Comparison of ENCODE assay signal across 15 cellular contexts in the genomic region with DNA sequence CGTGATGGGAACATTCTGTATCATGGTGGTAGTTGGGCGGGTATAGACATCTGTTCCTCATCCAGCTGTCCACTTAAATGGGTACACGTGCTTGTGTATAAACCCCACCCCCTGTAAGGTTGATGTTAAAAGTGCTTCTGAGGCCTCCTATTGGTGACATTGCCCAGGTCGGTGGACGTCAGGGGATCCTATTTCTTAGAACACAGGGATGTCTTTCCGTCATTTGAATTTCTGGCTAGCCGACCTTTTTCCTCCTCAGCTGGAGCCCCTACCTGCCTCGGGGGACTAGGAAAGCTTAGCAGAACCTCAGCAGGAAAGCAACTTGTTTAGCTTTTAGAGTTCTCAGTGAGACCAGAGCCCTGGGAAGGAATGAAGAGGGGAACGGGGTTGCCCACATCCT. TPM values are rescaled to one million over a fixed set of nuclear protein-coding genes. Genes with fewer than 3 reads are reported as not detected.
A peak's percentile ranks its signal among the peaks of the same experiment; 100 is the strongest.
DNase-seq lines count a peak whose midpoint lies in the region; ATAC-seq and TF ChIP-seq lines count a peak whose summit lies in the region.
"Had no signal": no experiment of that assay in that cellular context is flagged by ENCODE, and none has a peak within 500 bp of the region (broad histone marks: within the 10 kb centered on the region; RNA-seq: fewer than 3 reads in every experiment).

No MANE protein-coding gene starts in this region.

- no peaks in the 10 kb centered on the region for H4K20me1 ChIP-seq in GM23338 (replicated peaks; ENCODE audit: insufficient read depth)
- H4K20me1 ChIP-seq: BLaER1 treated with 17β-estradiol and CSF1 and Interleukin-3, amounts not matched to agents 10 nM and 100 nM had no signal

- H3K4me1 Mint-ChIP-seq in GM23338 = peaks cover 4% of the 10 kb centered on the region; the same call in 1 of the 3 replicates
- H3K4me1 Mint-ChIP-seq in chondrocyte (ENCODE audit: low read depth) = peaks cover 20% of the 10 kb centered on the region

- no peaks in the 10 kb centered on the region for H3K79me2 ChIP-seq in GM23338 (replicated peaks; ENCODE audit: insufficient read depth)

- intact Hi-C loops in spleen (cut with DNase I; ENCODE audit: low total_unique reads) = no loop called here

- H3F3A ChIP-seq in GM23338 (replicated peaks; ENCODE audit: low read depth) = no peaks in the 10 kb centered on the region

- peak overlapping the region; percentile 47 for H2AFZ ChIP-seq in GM23338

- POLR2A ChIA-PET in RWPE1 (lab: Yijun Ruan, JAX; ENCODE audit: low non-redundant PET) = no interaction called here

- H3K4me3 ChIP-seq in GM23338 = no peak overlapping the region
- no peak overlapping the region for H3K4me3 ChIP-seq in NT2/D1 (ENCODE audit: insufficient read length, low read depth)
- H3K4me3 ChIP-seq in spleen = no peak overlapping the region
- H3K4me3 ChIP-seq: BLaER1 treated with 17β-estradiol and CSF1 and Interleukin-3, amounts not matched to agents 10 nM and 100 nM had no signal

- H3K36me3 ChIP-seq in GM23338 (ENCODE audit: insufficient read depth) (no peaks in the 10 kb centered on the region), NT2/D1 (ENCODE audit: insufficient read depth, insufficient read length, low read length) (no peaks in the 10 kb centered on the region), spleen (no peaks in the 10 kb centered on the region)
- H3K36me3 ChIP-seq: BLaER1 treated with 17β-estradiol and CSF1 and Interleukin-3, amounts not matched to agents 10 nM and 100 nM had no signal

- H3K9me2 ChIP-seq in GM23338 (ENCODE audit: insufficient read depth) = no peaks in the 10 kb centered on the region

- H3K4me2 ChIP-seq in GM23338 = no peak overlapping the region
- H3K4me2 ChIP-seq: BLaER1 treated with 17β-estradiol and CSF1 and Interleukin-3, amounts not matched to agents 10 nM and 100 nM had no signal

- WGBS in spleen, 5 donors = 73 to 87% (median 81%) methylated on average over 9 of the region's 9 CpGs

- TF ChIP-seq CTCF in GM23338 (conservative IDR thresholded peaks at IDR 0.05; ENCODE audit: low read depth in 2 of 2) = 0 out of 4 replicates have a peak, but pooled peaks of 1 of the 2 experiments have one; percentile 6
- TF ChIP-seq CTCF in chondrocyte (IDR thresholded peaks at IDR 0.05) = no peak
- TF ChIP-seq CTCF in spleen (IDR thresholded peaks at IDR 0.05 in 8 of 11, conservative IDR thresholded peaks at IDR 0.05 in 3 of 11) = no peak
- no peak for TF ChIP-seq CTCF in RWPE1 (conservative IDR thresholded peaks at IDR 0.05; ENCODE audit: low read depth)

- H3K9me3 Mint-ChIP-seq in GM23338 = peaks cover 8% of the 10 kb centered on the region; the same call in 2 of the 3 replicates
- peaks cover 3% of the 10 kb centered on the region for H3K9me3 Mint-ChIP-seq in chondrocyte (ENCODE audit: low read depth)
- H3K9me3 Mint-ChIP-seq: CD8-positive, alpha-beta T cell had no signal

- H3K27ac Mint-ChIP-seq in GM23338 (no peak overlapping the region), chondrocyte (ENCODE audit: unreplicated experiment) (no peak overlapping the region)
- H3K27ac Mint-ChIP-seq: B cell; CD8-positive, alpha-beta T cell had no signal

- TF ChIP-seq POLR2A in spleen (IDR thresholded peaks at IDR 0.05) = no peak

- DNase-seq in GM23338 (ENCODE audit: low spot score) (no peak), NT2/D1 (ENCODE audit: low read depth, low spot score) (no peak), chondrocyte (ENCODE audit: low spot score) (peak; percentile 8), spleen (peak; percentile 13), RWPE1 (ENCODE audit: low spot score) (no peak), NOMO-1 (lab: John Stamatoyannopoulos, UW; ENCODE audit: unreplicated experiment in 2 of 2) (no peak), DMS 273 treated with DMSO at 0.1 percent for 48 hours (lab: John Stamatoyannopoulos, UW) (no peak)
- DNase-seq: CD8-positive, alpha-beta T cell; GF-D8; HCEC 1CT; KBM-7 had no signal

- H3K36me3 Mint-ChIP-seq in GM23338 (ENCODE audit: low read depth) (no peaks in the 10 kb centered on the region), chondrocyte (ENCODE audit: low read depth) (no peaks in the 10 kb centered on the region)
- H3K36me3 Mint-ChIP-seq: CD8-positive, alpha-beta T cell had no signal

- H3K27me3 ChIP-seq in GM23338 (ENCODE audit: insufficient read depth) (no peaks in the 10 kb centered on the region), NT2/D1 (ENCODE audit: insufficient read depth, insufficient read length) (no peaks in the 10 kb centered on the region), spleen (replicated peaks in 1 of 7) (peaks cover 0 to 18% (median 0%) of the 10 kb centered on the region in 7 donors)
- H3K27me3 ChIP-seq: BLaER1 treated with 17β-estradiol and CSF1 and Interleukin-3, amounts not matched to agents 10 nM and 100 nM had no signal

- CTCF ChIA-PET in RWPE1 (lab: Yijun Ruan, JAX) = no interaction called here

- H3K27me3 Mint-ChIP-seq in GM23338 (ENCODE audit: insufficient read depth, low read depth, poor library complexity) = peaks cover 10% of the 10 kb centered on the region
- no peaks in the 10 kb centered on the region for H3K27me3 Mint-ChIP-seq in chondrocyte (ENCODE audit: low read depth)

- no peak overlapping the region for H3K4me3 Mint-ChIP-seq in GM23338
- H3K4me3 Mint-ChIP-seq in chondrocyte (ENCODE audit: unreplicated experiment) = no peak overlapping the region
- H3K4me3 Mint-ChIP-seq: B cell; CD8-positive, alpha-beta T cell had no signal

- peak overlapping the region; percentile 27 for H3K9ac ChIP-seq in NT2/D1 (ENCODE audit: insufficient read length, low read depth)
- H3K9ac ChIP-seq: BLaER1 treated with 17β-estradiol and CSF1 and Interleukin-3, amounts not matched to agents 10 nM and 100 nM had no signal

- H3K9me3 ChIP-seq in NT2/D1 (ENCODE audit: insufficient read depth, low read length) (no peaks in the 10 kb centered on the region), spleen (peaks cover 0 to 13% (median 5%) of the 10 kb centered on the region in 8 donors)

- H3K27ac ChIP-seq in GM23338 (ENCODE audit: low read depth) (no peak overlapping the region), spleen (no peak overlapping the region), RWPE1 (no peak overlapping the region)
- H3K27ac ChIP-seq: BLaER1 treated with 17β-estradiol and CSF1 and Interleukin-3, amounts not matched to agents 10 nM and 100 nM; HL-60 had no signal

- H3K4me1 ChIP-seq in GM23338 (ENCODE audit: insufficient read depth) = no peaks in the 10 kb centered on the region
- H3K4me1 ChIP-seq in NT2/D1 (ENCODE audit: insufficient read depth, insufficient read length) = peaks cover 8% of the 10 kb centered on the region
- H3K4me1 ChIP-seq in spleen = peaks cover 0 to 28% (median 12%) of the 10 kb centered on the region in 6 donors

- ATAC-seq in GM23338 = no peak; the same call in 2 of the 3 replicates
- ATAC-seq: CD8-positive, alpha-beta T cell had no signal

TF ChIP-seq in GM23338, 12 proteins besides CTCF, POLR2A, EP300 and RAD21 (continues in another document):
- TF ChIP-seq, protein P1, sequence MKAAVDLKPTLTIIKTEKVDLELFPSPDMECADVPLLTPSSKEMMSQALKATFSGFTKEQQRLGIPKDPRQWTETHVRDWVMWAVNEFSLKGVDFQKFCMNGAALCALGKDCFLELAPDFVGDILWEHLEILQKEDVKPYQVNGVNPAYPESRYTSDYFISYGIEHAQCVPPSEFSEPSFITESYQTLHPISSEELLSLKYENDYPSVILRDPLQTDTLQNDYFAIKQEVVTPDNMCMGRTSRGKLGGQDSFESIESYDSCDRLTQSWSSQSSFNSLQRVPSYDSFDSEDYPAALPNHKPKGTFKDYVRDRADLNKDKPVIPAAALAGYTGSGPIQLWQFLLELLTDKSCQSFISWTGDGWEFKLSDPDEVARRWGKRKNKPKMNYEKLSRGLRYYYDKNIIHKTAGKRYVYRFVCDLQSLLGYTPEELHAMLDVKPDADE (IDR thresholded peaks at IDR 0.05) = no peak
- TF ChIP-seq NANOG (IDR thresholded peaks at IDR 0.05; ENCODE audit: borderline replicate concordance) (no peak), ZNF331 (CRISPR knock-in tag; IDR thresholded peaks at IDR 0.05; ENCODE audit: low read depth) (no peak)

RNA-seq across cellular contexts. Expression of a gene that starts 16.6 kb away (rescaled TPM):
- total RNA-seq in GM23338 (2014; rRNA removed; shearing (Covaris generic)) = 6.0 and 8.3 TPM in 2 replicates
- 2.1 and 2.6 TPM in 2 replicates for polyA plus RNA-seq in GM23338 (2016; fragmentation: Nextera tagmentation; extraction: Ambion mirVana)
- total RNA-seq in chondrocyte = 1.7 to 12.1 TPM (median 11.7 TPM) in 3 replicates
- total RNA-seq in spleen = 100 to 1,000 TPM in 3 of 7 donors, 10 to 100 TPM in 4; 38.5 to 271 (median 92.8) TPM
- 10 to 100 TPM in 1 of 3 donors, 1 to 10 TPM in 2; 7.9 to 12.3 (median 9.3) TPM for polyA plus RNA-seq in spleen
- total RNA-seq: HT1080 had no signal

Comparison
In these comparisons a context has a peak if more than half of its experiments do, and no peak if none do; other contexts are left out.
1. DNase-seq: peak in chondrocyte (single experiment) and spleen (single experiment); none in GM23338 (single experiment), NT2/D1 (single experiment), RWPE1 (single experiment), NOMO-1 (0 of 2) and DMS 273 treated with DMSO at 0.1 percent for 48 hours (single experiment).